ENCODE assay signal across 9 cellular contexts in genomic region chr1:227887697-227888403, GRCh38. TPM values are rescaled to one million over a fixed set of nuclear protein-coding genes. Genes with fewer than 3 reads are reported as not detected.
A peak's percentile ranks its signal among the peaks of the same experiment; 100 is the strongest.
DNase-seq lines count a peak whose midpoint lies in the region; ATAC-seq and TF ChIP-seq lines count a peak whose summit lies in the region.
"Had no signal": no experiment of that assay in that cellular context is flagged by ENCODE, and none has a peak within 500 bp of the region (broad histone marks: within the 10 kb centered on the region; RNA-seq: fewer than 3 reads in every experiment).

No MANE protein-coding gene starts in this region.

- no peaks in the 10 kb centered on the region for H3K9me3 ChIP-seq in thyroid gland

- H3K36me3 ChIP-seq in thyroid gland: no peaks in the 10 kb centered on the region

- intact Hi-C loops in dorsolateral prefrontal cortex (cut with DNase I): no loop called here
- intact Hi-C loops in thyroid gland (cut with DNase I): no loop called here

- TF ChIP-seq POLR2A in thyroid gland (IDR thresholded peaks at IDR 0.05): peak in 1 of 2 donors; percentile 37

- H3K27me3 ChIP-seq in dorsolateral prefrontal cortex (peaks cover 0 to 36% (median 7%) of the 10 kb centered on the region in 45 donors), thyroid gland (no peaks in the 10 kb centered on the region)

- H3K4me1 ChIP-seq in thyroid gland: peaks cover 7 to 23% of the 10 kb centered on the region in 2 donors

- H3K4me3 ChIP-seq in dorsolateral prefrontal cortex (peak overlapping the region; percentile 5 to 71 (median 48)), thyroid gland (replicated peaks in 1 of 3) (peak overlapping the region; percentile 3 to 68 (median 52))

- H3K27ac ChIP-seq in dorsolateral prefrontal cortex (peak overlapping the region in 20 of 59 donors; percentile 5 to 78 (median 53)), thyroid gland (peak overlapping the region; percentile 61 to 80 (median 73))
- H3K27ac ChIP-seq: 22Rv1 had no signal

- WGBS in thyroid gland, 2 donors: 15 to 30% methylated on average over 24 to 29 of the region's 40 CpGs

- TF ChIP-seq CTCF in dorsolateral prefrontal cortex (IDR thresholded peaks at IDR 0.05 in 54 of 56, conservative IDR thresholded peaks at IDR 0.05 in 2 of 56; ENCODE audit: low read depth in 1 of 56, partially characterized antibody in 56 of 56) (no peak), thyroid gland (IDR thresholded peaks at IDR 0.05) (no peak)

- DNase-seq in NCI-H82 (lab: John Stamatoyannopoulos, UW) (peak; percentile 45), NCI-H82 treated with DMSO at 0.1 percent for 48 hours (lab: John Stamatoyannopoulos, UW; ENCODE audit: unreplicated experiment) (no peak), dorsolateral prefrontal cortex (peak in 6 of 10 donors; percentile 9 to 36 (median 24)), mesenteric fat pad (ENCODE audit: low spot score) (peak; percentile 89), thyroid gland (peak; percentile 57 to 62), DMS 273 (lab: John Stamatoyannopoulos, UW; ENCODE audit: unreplicated experiment) (no peak)

- ATAC-seq in GM21723 (IDR thresholded peaks at IDR 0.05; ENCODE audit: unreplicated experiment): no peak
- no peak for ATAC-seq in HG02610 (IDR thresholded peaks at IDR 0.05; ENCODE audit: unreplicated experiment)

RNA-seq across cellular contexts. Expression of gene WNT9A, which starts 59.9 kb away (rescaled TPM):
- total RNA-seq in dorsolateral prefrontal cortex: 1 to 10 TPM in 72 of 120 experiments, under 1 TPM in 48; 0.24 to 3.3 (median 1.2) TPM
- 1.3 TPM for total RNA-seq in mesenteric fat pad
- total RNA-seq in thyroid gland: 1 to 10 TPM; 2.5 to 4.3 (median 3.4) TPM

Comparison
In these comparisons a context has a peak if more than half of its experiments do, and no peak if none do; other contexts are left out.
1. DNase-seq: peak in NCI-H82 (single experiment), dorsolateral prefrontal cortex (6 of 10), mesenteric fat pad (single experiment) and thyroid gland (2 of 2); none in NCI-H82 treated with DMSO at 0.1 percent for 48 hours (single experiment) and DMS 273 (single experiment).